9 cellular contexts compared by ENCODE assay signal in genomic region chr9:107883496-107884120, GRCh38.
DNase-seq lines count a peak whose midpoint lies in the region; ATAC-seq lines count a peak whose summit lies in the region.
"Had no signal": no experiment of that assay in that cellular context is flagged by ENCODE, and none has a peak within 500 bp of the region (broad histone marks: within the 10 kb centered on the region; RNA-seq: fewer than 3 reads in every experiment).

No MANE protein-coding gene starts in this region.

- peaks cover 57% of the 10 kb centered on the region for H3K4me1 Mint-ChIP-seq in dendritic cell treated with granulocyte-macrophage colony-stimulating factor and Interleukin-4, amounts not matched to agents 40 ng/mL and 50 ng/mL, for 4 days (ENCODE audit: low read depth)

- H3K27ac Mint-ChIP-seq in dendritic cell treated with granulocyte-macrophage colony-stimulating factor and Interleukin-4, amounts not matched to agents 40 ng/mL and 50 ng/mL, for 4 days, result peak overlapping the region; percentile 84

- no peaks in the 10 kb centered on the region for H3K9me3 Mint-ChIP-seq in dendritic cell treated with granulocyte-macrophage colony-stimulating factor and Interleukin-4, amounts not matched to agents 40 ng/mL and 50 ng/mL, for 4 days

- no peaks in the 10 kb centered on the region for H3K36me3 Mint-ChIP-seq in dendritic cell treated with granulocyte-macrophage colony-stimulating factor and Interleukin-4, amounts not matched to agents 40 ng/mL and 50 ng/mL, for 4 days (ENCODE audit: low read depth)

- intact Hi-C loops in dendritic cell treated with granulocyte-macrophage colony-stimulating factor and Interleukin-4, amounts not matched to agents 40 ng/mL and 50 ng/mL, for 4 days (cut with micrococcal nuclease), result no loop called here

- no peaks in the 10 kb centered on the region for H3K27me3 Mint-ChIP-seq in dendritic cell treated with granulocyte-macrophage colony-stimulating factor and Interleukin-4, amounts not matched to agents 40 ng/mL and 50 ng/mL, for 4 days

- DNase-seq in NCI-H1694 treated with DMSO at 0.1 percent for 48 hours (lab: John Stamatoyannopoulos, UW) (no peak), activated T-cell treated with anti-CD3 and anti-CD28 coated beads for 4 hours (no peak), 8988T (no peak)
- DNase-seq: left cardiac atrium had no signal

- H3K4me3 Mint-ChIP-seq in dendritic cell treated with granulocyte-macrophage colony-stimulating factor and Interleukin-4, amounts not matched to agents 40 ng/mL and 50 ng/mL, for 4 days, result peak overlapping the region; percentile 26

- peak; percentile 97 for ATAC-seq in GM18502 (IDR thresholded peaks at IDR 0.05; ENCODE audit: poor library complexity, unreplicated experiment)
- peak; percentile 97 for ATAC-seq in GM21390 (IDR thresholded peaks at IDR 0.05; ENCODE audit: unreplicated experiment)
- peak; percentile 96 for ATAC-seq in HG03108 (IDR thresholded peaks at IDR 0.05; ENCODE audit: unreplicated experiment)
- no peak for ATAC-seq in HG03571 (IDR thresholded peaks at IDR 0.05; ENCODE audit: unreplicated experiment)
